ENCODE assay signal across 12 cellular contexts in the genomic region with DNA sequence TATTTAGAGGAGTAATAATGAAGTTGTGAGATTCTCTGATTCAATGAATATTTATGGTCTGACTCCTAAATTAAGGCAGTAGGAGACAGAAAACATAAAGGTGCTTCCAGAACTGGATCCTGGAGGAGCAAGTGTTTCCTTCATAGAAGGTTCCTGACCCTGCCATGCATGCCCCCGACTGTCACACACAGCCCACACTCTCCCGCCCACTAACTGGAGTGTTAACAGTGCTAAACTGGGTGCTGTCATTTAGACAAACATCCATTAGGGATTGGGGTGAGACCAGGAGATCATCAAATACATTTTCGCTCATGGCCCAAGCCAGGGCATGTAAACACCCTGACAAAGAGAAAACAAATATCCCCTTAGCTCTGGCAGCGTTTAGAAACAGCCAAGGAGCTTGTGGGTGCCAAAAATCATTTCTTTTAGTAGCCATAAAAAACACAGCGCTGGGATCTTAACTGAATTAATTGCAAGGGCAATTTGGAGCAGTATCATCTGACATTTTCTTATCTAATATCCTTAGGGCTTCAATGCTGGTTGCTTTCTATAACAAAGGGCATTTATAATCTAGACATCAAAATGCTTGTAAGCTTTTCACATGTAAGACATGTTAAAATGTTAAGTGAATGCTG. TPM values are rescaled to one million over a fixed set of nuclear protein-coding genes. Genes with fewer than 3 reads are reported as not detected.
"Had no signal": no experiment of that assay in that cellular context is flagged by ENCODE, and none has a peak within 500 bp of the region (broad histone marks: within the 10 kb centered on the region; RNA-seq: fewer than 3 reads in every experiment).

No MANE protein-coding gene starts in this region.

- H3K4me1 ChIP-seq: colonic mucosa, parathyroid adenoma, sigmoid colon, tibial artery had no signal

- H2AFZ ChIP-seq: parathyroid adenoma had no signal

- H3K27me3 ChIP-seq: adrenal gland, colonic mucosa, sigmoid colon, tibial artery had no signal

- DNase-seq: activated CD4-positive, alpha-beta T cell treated with anti-CD3 and anti-CD28 coated beads, Interleukin-2, amount 50 U/mL, for 4 hours; activated CD4-positive, CD25-positive, alpha-beta regulatory T cell; activated naive CD4-positive, alpha-beta T cell treated with anti-CD3 and anti-CD28 coated beads for 36 hours; colonic mucosa; islet precursor cell; sigmoid colon; stimulated activated CD4-positive, alpha-beta T cell treated with anti-CD3 and anti-CD28 coated beads, Interleukin-1b, Interleukin-23, amount 100 ng/mL, for 48 hours; tibial artery had no signal

- H3K27ac ChIP-seq: adrenal gland, colonic mucosa, parathyroid adenoma, sigmoid colon, tibial artery had no signal

- H3K9ac ChIP-seq: parathyroid adenoma had no signal

- ATAC-seq: esophagus mucosa had no signal

- H3K36me3 ChIP-seq: adrenal gland, colonic mucosa had no signal

- H3K4me3 ChIP-seq: adrenal gland, colonic mucosa, lung, sigmoid colon, tibial artery had no signal

- H3K9me3 ChIP-seq: adrenal gland, colonic mucosa, sigmoid colon, tibial artery had no signal

- H3K9me3 Mint-ChIP-seq: activated naive CD4-positive, alpha-beta T cell treated with anti-CD3 and anti-CD28 coated beads for 36 hours had no signal

- H3K4me3 Mint-ChIP-seq: activated naive CD4-positive, alpha-beta T cell treated with anti-CD3 and anti-CD28 coated beads for 36 hours had no signal

- H3K79me2 ChIP-seq: parathyroid adenoma had no signal

- H3K27ac Mint-ChIP-seq: activated naive CD4-positive, alpha-beta T cell treated with anti-CD3 and anti-CD28 coated beads for 36 hours had no signal

RNA-seq across cellular contexts. Expression of a gene that starts 46.9 kb away (rescaled TPM):
- total RNA-seq: esophagus mucosa had no signal
